In genomic region chr20:3174442-3175263, GRCh38 we compare ENCODE assay signal across 1 cellular context.
TF ChIP-seq lines count a peak whose summit lies in the region.

No MANE protein-coding gene starts in this region.

TF ChIP-seq in HepG2, 621 proteins besides CTCF, POLR2A, EP300 and RAD21 (continued from another document and continues in another):
- TF ChIP-seq ZEB1 (IDR thresholded peaks at IDR 0.05; ENCODE audit: insufficient replicate concordance, low read depth) (peak; percentile 2), ZNF597 (CRISPR knock-in tag; IDR thresholded peaks at IDR 0.05) (no peak), ZNF850 (CRISPR knock-in tag; conservative IDR thresholded peaks at IDR 0.05) (0 out of 2 replicates have a peak, but pooled peaks have one; percentile 65), ZSCAN30 (CRISPR knock-in tag; IDR thresholded peaks at IDR 0.05) (0 out of 2 replicates have a peak, but pooled peaks have one; percentile 2), ZNF564 (CRISPR knock-in tag; IDR thresholded peaks at IDR 0.05) (0 out of 2 replicates have a peak, but pooled peaks have one; percentile 1), ZSCAN20 (CRISPR knock-in tag; IDR thresholded peaks at IDR 0.05; ENCODE audit: borderline replicate concordance) (0 out of 2 replicates have a peak, but pooled peaks have one; percentile 74), POLR2AphosphoS5 (IDR thresholded peaks at IDR 0.05; ENCODE audit: low read depth, low read length) (0 out of 2 replicates have a peak, but pooled peaks have one; percentile 10), ARNTL (CRISPR knock-in tag; IDR thresholded peaks at IDR 0.05) (no peak), ZNF770 (CRISPR knock-in tag; IDR thresholded peaks at IDR 0.05) (no peak; the same call in 1 of the 2 replicates), SRSF1 (optimal IDR thresholded peaks at IDR 0.05; ENCODE audit: low read depth, low read length) (no peak), ZNF350 (CRISPR knock-in tag; IDR thresholded peaks at IDR 0.05; ENCODE audit: borderline replicate concordance, low read depth) (0 out of 2 replicates have a peak, but pooled peaks have one; percentile 5), SCMH1 (CRISPR knock-in tag; IDR thresholded peaks at IDR 0.05; ENCODE audit: borderline replicate concordance) (no peak), SMC3 (IDR thresholded peaks at IDR 0.05; ENCODE audit: low read length) (peak; percentile 2; the same call in 1 of the 2 replicates), KLF9 (CRISPR knock-in tag; IDR thresholded peaks at IDR 0.05; ENCODE audit: low read depth) (0 out of 2 replicates have a peak, but pooled peaks have one; percentile 9), ZNF317 (CRISPR knock-in tag; IDR thresholded peaks at IDR 0.05) (0 out of 2 replicates have a peak, but pooled peaks have one; percentile 36), ZNF263 (CRISPR knock-in tag; IDR thresholded peaks at IDR 0.05) (peak; percentile 78; the same call in 1 of the 2 replicates), GTF3A (CRISPR knock-in tag; conservative IDR thresholded peaks at IDR 0.05) (no peak), ETS1 (CRISPR knock-in tag; IDR thresholded peaks at IDR 0.05) (no peak), ZNF816 (CRISPR knock-in tag; IDR thresholded peaks at IDR 0.05; ENCODE audit: borderline replicate concordance) (peak; percentile 15; the same call in 1 of the 2 replicates), ZBTB43 (CRISPR knock-in tag; conservative IDR thresholded peaks at IDR 0.05) (0 out of 2 replicates have a peak, but pooled peaks have one; percentile 38), ZNF333 (CRISPR knock-in tag; IDR thresholded peaks at IDR 0.05; ENCODE audit: borderline replicate concordance) (0 out of 2 replicates have a peak, but pooled peaks have one; percentile 17), ZNF142 (CRISPR knock-in tag; IDR thresholded peaks at IDR 0.05) (no peak), ZFP82 (CRISPR knock-in tag; IDR thresholded peaks at IDR 0.05; ENCODE audit: borderline replicate concordance) (peak; percentile 88; the same call in 1 of the 2 replicates), KAT7 (CRISPR knock-in tag; IDR thresholded peaks at IDR 0.05; ENCODE audit: borderline replicate concordance) (0 out of 2 replicates have a peak, but pooled peaks have one; percentile 12), ZSCAN12 (CRISPR knock-in tag; IDR thresholded peaks at IDR 0.05) (0 out of 2 replicates have a peak, but pooled peaks have one; percentile 36), MEIS2 (CRISPR knock-in tag; IDR thresholded peaks at IDR 0.05) (no peak), ZFP1 (CRISPR knock-in tag; IDR thresholded peaks at IDR 0.05) (no peak), ZBTB37 (CRISPR knock-in tag; IDR thresholded peaks at IDR 0.05) (peak; percentile 53; the same call in 1 of the 2 replicates), SNAPC4 (CRISPR knock-in tag; IDR thresholded peaks at IDR 0.05) (peak; percentile 66; the same call in 1 of the 2 replicates), CBX5 (CRISPR knock-in tag; IDR thresholded peaks at IDR 0.05; ENCODE audit: borderline replicate concordance) (no peak), ELK4 (CRISPR knock-in tag; IDR thresholded peaks at IDR 0.05; ENCODE audit: borderline replicate concordance) (peak; percentile 57; the same call in 1 of the 2 replicates), ZNF20 (CRISPR knock-in tag; IDR thresholded peaks at IDR 0.05) (peak; percentile 78; the same call in 1 of the 2 replicates), ZNF33A (CRISPR knock-in tag; IDR thresholded peaks at IDR 0.05; ENCODE audit: borderline replicate concordance) (0 out of 2 replicates have a peak, but pooled peaks have one; percentile 74), ZKSCAN5 (CRISPR knock-in tag; IDR thresholded peaks at IDR 0.05) (0 out of 2 replicates have a peak, but pooled peaks have one; percentile 13), DNMT3B (CRISPR knock-in tag; conservative IDR thresholded peaks at IDR 0.05) (peak; percentile 8), ZFP37 (CRISPR knock-in tag; IDR thresholded peaks at IDR 0.05; ENCODE audit: borderline replicate concordance) (no peak), SNAPC2 (CRISPR knock-in tag; IDR thresholded peaks at IDR 0.05) (0 out of 2 replicates have a peak, but pooled peaks have one; percentile 8), ZNF670 (CRISPR knock-in tag; IDR thresholded peaks at IDR 0.05; ENCODE audit: borderline replicate concordance) (0 out of 2 replicates have a peak, but pooled peaks have one; percentile 8)
